ENCODE assay signal across 22 cellular contexts in the genomic region with DNA sequence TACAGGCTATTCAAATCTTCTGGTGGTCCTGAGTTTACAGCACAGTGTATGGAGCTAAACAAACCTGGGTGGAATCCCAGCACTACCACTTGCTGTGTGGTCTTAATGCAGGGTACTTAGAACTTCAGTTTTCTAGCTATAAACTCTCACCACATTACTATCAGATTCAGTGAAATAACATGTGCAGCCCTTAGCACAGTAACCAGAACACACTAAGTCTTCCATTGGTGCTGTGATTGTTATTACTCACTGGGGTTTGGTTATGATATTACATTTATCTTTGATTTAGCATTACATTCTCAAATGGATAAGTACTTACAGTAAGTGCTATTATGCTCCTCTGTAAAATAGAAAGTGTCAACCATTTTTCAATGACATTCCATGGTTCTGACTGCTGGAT.
"Had no signal": no experiment of that assay in that cellular context is flagged by ENCODE, and none has a peak within 500 bp of the region (broad histone marks: within the 10 kb centered on the region; RNA-seq: fewer than 3 reads in every experiment).

No MANE protein-coding gene starts in this region.

- ATAC-seq: activated naive CD8-positive, alpha-beta T cell treated with anti-CD3 and anti-CD28 coated beads, Interleukin-2, amount 50 U/mL, for 24 hours; mucosa of descending colon; right cardiac atrium; SK-N-SH treated with all-trans-retinoic acid at 6 μM for 48 hours had no signal

- H3K27me3 ChIP-seq: esophagus muscularis mucosa, SJCRH30, stomach, suprapubic skin, tibial nerve had no signal

- H3K4me3 ChIP-seq: esophagus muscularis mucosa, mucosa of descending colon, SJCRH30, stomach, suprapubic skin, tibial nerve had no signal

- H3K27ac ChIP-seq: esophagus muscularis mucosa, SJCRH30, stomach, suprapubic skin, tibial nerve had no signal

- DNase-seq: activated B cell treated with CpG ODN at 0.5 μM for 24 hours; activated CD4-positive, alpha-beta memory T cell treated with anti-CD3 and anti-CD28 coated beads for 36 hours; activated CD4-positive, alpha-beta T cell treated with anti-CD3 and anti-CD28 coated beads, Interleukin-2, amount 10 ng/mL, durations not matched to agents 24 days and 14 days; activated gamma-delta T cell; activated naive CD4-positive, alpha-beta T cell treated with anti-CD3 and anti-CD28 coated beads, Interleukin-2, amount 50 U/mL, for 16 hours; activated naive CD8-positive, alpha-beta T cell treated with anti-CD3 and anti-CD28 coated beads, Interleukin-2, amount 50 U/mL, for 24 hours; amygdala; central memory CD4-positive, alpha-beta T cell; glutamatergic neuron; left ventricle myocardium superior; mucosa of descending colon; posterior cingulate gyrus; right cardiac atrium; SJCRH30; stimulated activated CD4-positive, alpha-beta T cell treated with anti-CD3 and anti-CD28 coated beads, Interleukin-12 subunit alpha, Interleukin-12 subunit beta, amount 100 ng/mL, for 4 hours; stimulated activated CD4-positive, alpha-beta T cell treated with anti-CD3 and anti-CD28 coated beads, Interleukin-4, amount 100 ng/mL, for 1 hour; stomach had no signal

- H3K27ac Mint-ChIP-seq: activated B cell treated with CpG ODN at 0.5 μM for 24 hours; activated CD4-positive, alpha-beta memory T cell treated with anti-CD3 and anti-CD28 coated beads for 36 hours; activated CD4-positive, alpha-beta T cell treated with anti-CD3 and anti-CD28 coated beads, Interleukin-2, amount 10 ng/mL, durations not matched to agents 24 days and 14 days; activated naive CD8-positive, alpha-beta T cell treated with anti-CD3 and anti-CD28 coated beads, Interleukin-2, amount 50 U/mL, for 24 hours; natural killer cell treated with Interleukin-12 subunit alpha and Interleukin-12 subunit beta and Interleukin-15 and Interleukin-18, amount 100 ng/mL, for 72 hours had no signal
